In genomic region chr11:14751975-14752407, GRCh38 we compare ENCODE assay signal across 21 cellular contexts.
A peak's percentile ranks its signal among the peaks of the same experiment; 100 is the strongest.
DNase-seq lines count a peak whose midpoint lies in the region; ATAC-seq and TF ChIP-seq lines count a peak whose summit lies in the region.
"Had no signal": no experiment of that assay in that cellular context is flagged by ENCODE, and none has a peak within 500 bp of the region (broad histone marks: within the 10 kb centered on the region; RNA-seq: fewer than 3 reads in every experiment).

No MANE protein-coding gene starts in this region.

- H3K4me3 ChIP-seq in CD4-positive, CD25-positive, alpha-beta regulatory T cell (ENCODE audit: low read depth, low read length): peak overlapping the region; percentile 64
- H3K4me3 ChIP-seq: ascending aorta, gastrocnemius medialis, left lung, prostate gland, SJSA1, upper lobe of right lung had no signal

- no peaks in the 10 kb centered on the region for H3K9me3 Mint-ChIP-seq in activated CD4-positive, alpha-beta T cell treated with anti-CD3 and anti-CD28 coated beads for 36 hours (ENCODE audit: low read depth)
- H3K9me3 Mint-ChIP-seq in CD4-positive, CD25-positive, alpha-beta regulatory T cell: peaks cover 0 to 2% (median 0%) of the 10 kb centered on the region in 7 donors
- H3K9me3 Mint-ChIP-seq in central memory CD8-positive, alpha-beta T cell: no peaks in the 10 kb centered on the region

- peaks cover 22% of the 10 kb centered on the region for H3K4me1 ChIP-seq in CD4-positive, CD25-positive, alpha-beta regulatory T cell (ENCODE audit: control insufficient read depth, insufficient read depth, low read length, poor library complexity, severe bottlenecking)
- H3K4me1 ChIP-seq: ascending aorta, gastrocnemius medialis, prostate gland, SJSA1 had no signal

- H3K36me3 Mint-ChIP-seq in activated CD4-positive, alpha-beta T cell treated with anti-CD3 and anti-CD28 coated beads for 36 hours (ENCODE audit: low read depth): peaks cover 6% of the 10 kb centered on the region
- H3K36me3 Mint-ChIP-seq in CD4-positive, CD25-positive, alpha-beta regulatory T cell: peaks cover 20% of the 10 kb centered on the region
- peaks cover 7% of the 10 kb centered on the region for H3K36me3 Mint-ChIP-seq in central memory CD8-positive, alpha-beta T cell (ENCODE audit: insufficient read depth)

- no peak for DNase-seq in activated CD4-positive, alpha-beta T cell treated with anti-CD3 and anti-CD28 coated beads for 36 hours
- DNase-seq in activated CD4-positive, alpha-beta T cell treated with anti-CD3 and anti-CD28 coated beads for 1 hour: no peak
- no peak for DNase-seq in CD4-positive, CD25-positive, alpha-beta regulatory T cell
- DNase-seq in OCI-M1 (lab: John Stamatoyannopoulos, UW) (peak; percentile 58), RPMI8226 (no peak), GM10248 (ENCODE audit: extremely low spot score) (no peak), NCI-H2171 treated with DMSO at 0.1 percent for 48 hours (lab: John Stamatoyannopoulos, UW) (no peak)
- no peak for DNase-seq in central memory CD8-positive, alpha-beta T cell (ENCODE audit: low spot score in 2 of 2)
- DNase-seq: activated gamma-delta T cell; Calu3; gastrocnemius medialis; hypothalamus; KG1; left lung; NCI-H510A treated with DMSO at 0.1 percent for 48 hours; stimulated activated CD8-positive, alpha-beta memory T cell treated with anti-CD3 and anti-CD28 coated beads, Interleukin-4, amount 100 ng/mL, for 48 hours; upper lobe of right lung had no signal

- intact Hi-C loops in activated CD4-positive, alpha-beta T cell treated with anti-CD3 and anti-CD28 coated beads for 36 hours (cut with DNase I, micrococcal nuclease): no loop called here

- H3K4me3 Mint-ChIP-seq in activated CD4-positive, alpha-beta T cell treated with anti-CD3 and anti-CD28 coated beads for 36 hours: peak overlapping the region; percentile 28
- H3K4me3 Mint-ChIP-seq in CD4-positive, CD25-positive, alpha-beta regulatory T cell: peak overlapping the region in 2 of 4 donors; percentile 40 to 64
- H3K4me3 Mint-ChIP-seq in central memory CD8-positive, alpha-beta T cell: no peak overlapping the region

- H3K27ac ChIP-seq in CD4-positive, CD25-positive, alpha-beta regulatory T cell (ENCODE audit: insufficient read depth, low read length, poor library complexity, severe bottlenecking): peak overlapping the region; percentile 26
- H3K27ac ChIP-seq: ascending aorta, gastrocnemius medialis, prostate gland, SJSA1, upper lobe of right lung, VCaP had no signal

- CTCF ChIA-PET in activated CD4-positive, alpha-beta T cell treated with anti-CD3 and anti-CD28 coated beads for 36 hours (lab: Charles Lee): interaction anchor here (1.0 kb wide), 1 partner anchor 264 kb away, joined by 3 read pairs; no protein-coding TSS in a partner anchor
- CTCF ChIA-PET in GM10248 (lab: Yijun Ruan, JAX): no interaction called here

- peaks cover 49% of the 10 kb centered on the region for H3K4me1 Mint-ChIP-seq in activated CD4-positive, alpha-beta T cell treated with anti-CD3 and anti-CD28 coated beads for 36 hours
- peaks cover 24 to 67% (median 45%) of the 10 kb centered on the region in 4 donors for H3K4me1 Mint-ChIP-seq in CD4-positive, CD25-positive, alpha-beta regulatory T cell
- peaks cover 41% of the 10 kb centered on the region for H3K4me1 Mint-ChIP-seq in central memory CD8-positive, alpha-beta T cell

- H3K27me3 Mint-ChIP-seq in activated CD4-positive, alpha-beta T cell treated with anti-CD3 and anti-CD28 coated beads for 36 hours: no peaks in the 10 kb centered on the region
- H3K27me3 Mint-ChIP-seq in CD4-positive, CD25-positive, alpha-beta regulatory T cell: peaks cover 4% of the 10 kb centered on the region
- no peaks in the 10 kb centered on the region for H3K27me3 Mint-ChIP-seq in central memory CD8-positive, alpha-beta T cell

- no peaks in the 10 kb centered on the region for H3K27me3 ChIP-seq in CD4-positive, CD25-positive, alpha-beta regulatory T cell (ENCODE audit: control insufficient read depth, insufficient read depth, low read length)
- H3K27me3 ChIP-seq: ascending aorta, gastrocnemius medialis, left lung, SJSA1, upper lobe of right lung had no signal

- H3K36me3 ChIP-seq in CD4-positive, CD25-positive, alpha-beta regulatory T cell (ENCODE audit: control insufficient read depth, insufficient read depth, low read length): no peaks in the 10 kb centered on the region
- H3K36me3 ChIP-seq: ascending aorta, gastrocnemius medialis, left lung, prostate gland, SJSA1, upper lobe of right lung had no signal

- peak; percentile 76 for ATAC-seq in activated CD4-positive, alpha-beta T cell treated with anti-CD3 and anti-CD28 coated beads for 36 hours
- ATAC-seq in CD4-positive, CD25-positive, alpha-beta regulatory T cell (ENCODE audit: low read depth in 2 of 2): peak; percentile 25 to 52
- no peak for ATAC-seq in central memory CD8-positive, alpha-beta T cell (replicated peaks; ENCODE audit: extremely low read depth, poor library complexity, severe bottlenecking)
- ATAC-seq: gastrocnemius medialis, left lung, upper lobe of right lung had no signal

- peak overlapping the region; percentile 76 for H3K27ac Mint-ChIP-seq in activated CD4-positive, alpha-beta T cell treated with anti-CD3 and anti-CD28 coated beads for 36 hours
- peak overlapping the region; percentile 5 to 83 (median 24) for H3K27ac Mint-ChIP-seq in CD4-positive, CD25-positive, alpha-beta regulatory T cell
- H3K27ac Mint-ChIP-seq in central memory CD8-positive, alpha-beta T cell (ENCODE audit: low read depth): peak overlapping the region; percentile 25

- TF ChIP-seq CTCF in GM10248 (IDR thresholded peaks at IDR 0.05; ENCODE audit: control extremely low read depth, extremely low read depth, low read depth, missing control alignments): no peak

- H3K9me3 ChIP-seq in CD4-positive, CD25-positive, alpha-beta regulatory T cell (ENCODE audit: control insufficient read depth in 2 of 2, low read length in 2 of 2): no peaks in the 10 kb centered on the region
- H3K9me3 ChIP-seq: ascending aorta, gastrocnemius medialis, left lung, prostate gland, SJSA1, upper lobe of right lung had no signal

- POLR2A ChIA-PET in activated CD4-positive, alpha-beta T cell treated with anti-CD3 and anti-CD28 coated beads for 36 hours (lab: Charles Lee): no interaction called here
- POLR2A ChIA-PET in GM10248 (lab: Yijun Ruan, JAX): no interaction called here

Comparison
In these comparisons a context has a peak if more than half of its experiments do, and no peak if none do; other contexts are left out.
1. H3K27ac Mint-ChIP-seq: peak in every context shown above with its lines; median percentile 76 in activated CD4-positive, alpha-beta T cell treated with anti-CD3 and anti-CD28 coated beads for 36 hours; 25 in central memory CD8-positive, alpha-beta T cell; 24 in CD4-positive, CD25-positive, alpha-beta regulatory T cell.